1 cellular context compared by ENCODE assay signal in the genomic region with DNA sequence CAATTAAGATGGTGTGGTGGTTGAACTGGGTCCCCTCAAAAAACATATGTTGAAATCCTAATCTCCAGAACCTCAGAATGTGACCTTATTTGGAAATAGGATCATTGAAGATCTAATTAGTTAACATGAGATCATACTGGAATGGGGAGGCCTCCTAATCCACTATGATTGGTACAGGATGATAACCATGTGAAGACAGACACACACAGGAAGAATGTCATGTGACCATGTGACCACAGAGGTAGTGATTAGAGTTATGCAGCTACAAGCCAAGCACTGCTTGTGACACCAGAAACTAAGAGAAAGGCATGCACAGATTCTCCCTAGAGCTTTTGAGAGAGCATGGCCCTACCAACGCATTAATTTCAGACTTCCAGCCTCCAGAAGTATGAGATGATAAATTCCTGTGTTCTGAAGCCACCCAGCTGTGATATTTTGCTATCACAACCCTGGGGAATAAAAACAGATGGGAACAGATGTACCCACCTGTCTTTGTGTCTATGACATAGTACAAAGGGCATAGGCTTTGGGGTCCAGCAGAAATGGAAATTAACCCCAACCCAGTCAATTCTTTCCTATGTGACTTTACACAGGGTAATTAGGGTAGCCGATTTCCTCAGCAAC.
TF ChIP-seq lines count a peak whose summit lies in the region.

No MANE protein-coding gene starts in this region.

TF ChIP-seq in K562, 482 proteins besides CTCF, POLR2A, EP300 and RAD21 (continued from another document and continues in another):
- TF ChIP-seq MAZ (CRISPR knock-in tag; conservative IDR thresholded peaks at IDR 0.05 in 1 of 2, IDR thresholded peaks at IDR 0.05 in 1 of 2) (no peak), RBM34 (IDR thresholded peaks at IDR 0.05; ENCODE audit: borderline replicate concordance, insufficient read depth, low read length) (no peak), RREB1 (CRISPR knock-in tag; IDR thresholded peaks at IDR 0.05) (no peak), MEIS2 (IDR thresholded peaks at IDR 0.05; ENCODE audit: partially characterized antibody) (peak; percentile 93), NR4A1 (CRISPR knock-in tag; IDR thresholded peaks at IDR 0.05) (no peak), NR4A1 (tag; IDR thresholded peaks at IDR 0.05) (no peak), SAFB2 (IDR thresholded peaks at IDR 0.05; ENCODE audit: borderline replicate concordance, low read depth, low read length, severe bottlenecking) (no peak), CHD7 (IDR thresholded peaks at IDR 0.05; ENCODE audit: low read depth, low read length) (no peak), PHB2 (IDR thresholded peaks at IDR 0.05; ENCODE audit: low read depth) (no peak), MAFF (IDR thresholded peaks at IDR 0.05; ENCODE audit: low read length) (no peak), MED1 (CRISPR knock-in tag; IDR thresholded peaks at IDR 0.05; ENCODE audit: borderline replicate concordance) (no peak), CAMTA2 (CRISPR knock-in tag; conservative IDR thresholded peaks at IDR 0.05) (no peak), ZNF778 (CRISPR knock-in tag; IDR thresholded peaks at IDR 0.05) (no peak), ARID1B (IDR thresholded peaks at IDR 0.05) (peak; percentile 30; the same call in 1 of the 2 replicates), ZC3H4 (CRISPR knock-in tag; IDR thresholded peaks at IDR 0.05; ENCODE audit: borderline replicate concordance) (no peak), ZNF785 (CRISPR knock-in tag; IDR thresholded peaks at IDR 0.05) (no peak), ZZZ3 (IDR thresholded peaks at IDR 0.05) (no peak), ZNF696 (CRISPR knock-in tag; conservative IDR thresholded peaks at IDR 0.05) (no peak), ZBTB7A (IDR thresholded peaks at IDR 0.05; ENCODE audit: borderline replicate concordance, control insufficient read depth, low read depth, low read length) (no peak), ETV5 (CRISPR knock-in tag; IDR thresholded peaks at IDR 0.05; ENCODE audit: low read depth) (no peak), ZNF583 (CRISPR knock-in tag; IDR thresholded peaks at IDR 0.05) (no peak), SOX6 (IDR thresholded peaks at IDR 0.05) (peak; percentile 37; the same call in 1 of the 2 replicates), ZNF354B (CRISPR knock-in tag; IDR thresholded peaks at IDR 0.05) (no peak), PTRF (tag; IDR thresholded peaks at IDR 0.05) (no peak), CBFA2T2 (conservative IDR thresholded peaks at IDR 0.05) (peak; percentile 44), SMARCA5 (IDR thresholded peaks at IDR 0.05) (no peak)
- TF ChIP-seq, protein P1, sequence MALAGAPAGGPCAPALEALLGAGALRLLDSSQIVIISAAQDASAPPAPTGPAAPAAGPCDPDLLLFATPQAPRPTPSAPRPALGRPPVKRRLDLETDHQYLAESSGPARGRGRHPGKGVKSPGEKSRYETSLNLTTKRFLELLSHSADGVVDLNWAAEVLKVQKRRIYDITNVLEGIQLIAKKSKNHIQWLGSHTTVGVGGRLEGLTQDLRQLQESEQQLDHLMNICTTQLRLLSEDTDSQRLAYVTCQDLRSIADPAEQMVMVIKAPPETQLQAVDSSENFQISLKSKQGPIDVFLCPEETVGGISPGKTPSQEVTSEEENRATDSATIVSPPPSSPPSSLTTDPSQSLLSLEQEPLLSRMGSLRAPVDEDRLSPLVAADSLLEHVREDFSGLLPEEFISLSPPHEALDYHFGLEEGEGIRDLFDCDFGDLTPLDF (CRISPR knock-in tag; IDR thresholded peaks at IDR 0.05), result no peak
- TF ChIP-seq, protein P2, sequence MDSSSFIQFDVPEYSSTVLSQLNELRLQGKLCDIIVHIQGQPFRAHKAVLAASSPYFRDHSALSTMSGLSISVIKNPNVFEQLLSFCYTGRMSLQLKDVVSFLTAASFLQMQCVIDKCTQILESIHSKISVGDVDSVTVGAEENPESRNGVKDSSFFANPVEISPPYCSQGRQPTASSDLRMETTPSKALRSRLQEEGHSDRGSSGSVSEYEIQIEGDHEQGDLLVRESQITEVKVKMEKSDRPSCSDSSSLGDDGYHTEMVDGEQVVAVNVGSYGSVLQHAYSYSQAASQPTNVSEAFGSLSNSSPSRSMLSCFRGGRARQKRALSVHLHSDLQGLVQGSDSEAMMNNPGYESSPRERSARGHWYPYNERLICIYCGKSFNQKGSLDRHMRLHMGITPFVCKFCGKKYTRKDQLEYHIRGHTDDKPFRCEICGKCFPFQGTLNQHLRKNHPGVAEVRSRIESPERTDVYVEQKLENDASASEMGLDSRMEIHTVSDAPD (CRISPR knock-in tag; IDR thresholded peaks at IDR 0.05), result no peak
- TF ChIP-seq, protein P3, sequence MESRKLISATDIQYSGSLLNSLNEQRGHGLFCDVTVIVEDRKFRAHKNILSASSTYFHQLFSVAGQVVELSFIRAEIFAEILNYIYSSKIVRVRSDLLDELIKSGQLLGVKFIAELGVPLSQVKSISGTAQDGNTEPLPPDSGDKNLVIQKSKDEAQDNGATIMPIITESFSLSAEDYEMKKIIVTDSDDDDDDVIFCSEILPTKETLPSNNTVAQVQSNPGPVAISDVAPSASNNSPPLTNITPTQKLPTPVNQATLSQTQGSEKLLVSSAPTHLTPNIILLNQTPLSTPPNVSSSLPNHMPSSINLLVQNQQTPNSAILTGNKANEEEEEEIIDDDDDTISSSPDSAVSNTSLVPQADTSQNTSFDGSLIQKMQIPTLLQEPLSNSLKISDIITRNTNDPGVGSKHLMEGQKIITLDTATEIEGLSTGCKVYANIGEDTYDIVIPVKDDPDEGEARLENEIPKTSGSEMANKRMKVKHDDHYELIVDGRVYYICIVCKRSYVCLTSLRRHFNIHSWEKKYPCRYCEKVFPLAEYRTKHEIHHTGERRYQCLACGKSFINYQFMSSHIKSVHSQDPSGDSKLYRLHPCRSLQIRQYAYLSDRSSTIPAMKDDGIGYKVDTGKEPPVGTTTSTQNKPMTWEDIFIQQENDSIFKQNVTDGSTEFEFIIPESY (CRISPR knock-in tag; IDR thresholded peaks at IDR 0.05), result no peak
- TF ChIP-seq, protein P4, sequence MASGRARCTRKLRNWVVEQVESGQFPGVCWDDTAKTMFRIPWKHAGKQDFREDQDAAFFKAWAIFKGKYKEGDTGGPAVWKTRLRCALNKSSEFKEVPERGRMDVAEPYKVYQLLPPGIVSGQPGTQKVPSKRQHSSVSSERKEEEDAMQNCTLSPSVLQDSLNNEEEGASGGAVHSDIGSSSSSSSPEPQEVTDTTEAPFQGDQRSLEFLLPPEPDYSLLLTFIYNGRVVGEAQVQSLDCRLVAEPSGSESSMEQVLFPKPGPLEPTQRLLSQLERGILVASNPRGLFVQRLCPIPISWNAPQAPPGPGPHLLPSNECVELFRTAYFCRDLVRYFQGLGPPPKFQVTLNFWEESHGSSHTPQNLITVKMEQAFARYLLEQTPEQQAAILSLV (tag; IDR thresholded peaks at IDR 0.05), result no peak
- TF ChIP-seq, protein P5, sequence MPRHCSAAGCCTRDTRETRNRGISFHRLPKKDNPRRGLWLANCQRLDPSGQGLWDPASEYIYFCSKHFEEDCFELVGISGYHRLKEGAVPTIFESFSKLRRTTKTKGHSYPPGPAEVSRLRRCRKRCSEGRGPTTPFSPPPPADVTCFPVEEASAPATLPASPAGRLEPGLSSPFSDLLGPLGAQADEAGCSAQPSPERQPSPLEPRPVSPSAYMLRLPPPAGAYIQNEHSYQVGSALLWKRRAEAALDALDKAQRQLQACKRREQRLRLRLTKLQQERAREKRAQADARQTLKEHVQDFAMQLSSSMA (CRISPR knock-in tag; IDR thresholded peaks at IDR 0.05), result no peak
